In genomic region chr13:93079294-93079693, GRCh38 we compare ENCODE assay signal across 18 cellular contexts.
DNase-seq lines count a peak whose midpoint lies in the region; ATAC-seq and TF ChIP-seq lines count a peak whose summit lies in the region.
"Had no signal": no experiment of that assay in that cellular context is flagged by ENCODE, and none has a peak within 500 bp of the region (broad histone marks: within the 10 kb centered on the region; RNA-seq: fewer than 3 reads in every experiment).

No MANE protein-coding gene starts in this region.

- CTCF ChIA-PET in activated CD4-positive, alpha-beta T cell treated with anti-CD3 and anti-CD28 coated beads, Interleukin-2, amount 10 ng/mL, durations not matched to agents 7 days and 5 days (lab: Charles Lee) = interaction anchor here (0.6 kb wide), 1 partner anchor 12 kb away, joined by 3 read pairs; no protein-coding TSS in a partner anchor

- H3K27ac ChIP-seq in VCaP = peak overlapping the region; percentile 45; the same call in 1 of the 2 replicates
- H3K27ac ChIP-seq: BLaER1 treated with 17β-estradiol and CSF1 and Interleukin-3, amounts not matched to agents 10 nM and 100 nM; transverse colon had no signal

- no peaks in the 10 kb centered on the region for H3K9me3 Mint-ChIP-seq in activated CD4-positive, alpha-beta T cell treated with anti-CD3 and anti-CD28 coated beads, Interleukin-2, amount 10 ng/mL, durations not matched to agents 7 days and 5 days
- H3K9me3 Mint-ChIP-seq: activated T-helper 17 cell treated with anti-CD3 and anti-CD28 coated beads, Interleukin-2, amount 50 U/mL, for 72 hours; T-helper 2 cell treated with Interferon-gamma antibody and Interleukin-4, amounts not matched to agents 5 μg/mL and 100 μg/mL, for 36 hours had no signal

- H3K27me3 Mint-ChIP-seq in activated CD4-positive, alpha-beta T cell treated with anti-CD3 and anti-CD28 coated beads, Interleukin-2, amount 10 ng/mL, durations not matched to agents 7 days and 5 days = no peaks in the 10 kb centered on the region
- H3K27me3 Mint-ChIP-seq: activated T-helper 17 cell treated with anti-CD3 and anti-CD28 coated beads, Interleukin-2, amount 50 U/mL, for 72 hours; progenitor cell of endocrine pancreas had no signal

- no peak overlapping the region for H3K4me3 Mint-ChIP-seq in activated CD4-positive, alpha-beta T cell treated with anti-CD3 and anti-CD28 coated beads, Interleukin-2, amount 10 ng/mL, durations not matched to agents 7 days and 5 days
- H3K4me3 Mint-ChIP-seq: activated T-helper 17 cell treated with anti-CD3 and anti-CD28 coated beads, Interleukin-2, amount 50 U/mL, for 72 hours; T-helper 2 cell treated with Interferon-gamma antibody and Interleukin-4, amounts not matched to agents 5 μg/mL and 100 μg/mL, for 36 hours had no signal

- no peak overlapping the region for H3K27ac Mint-ChIP-seq in activated CD4-positive, alpha-beta T cell treated with anti-CD3 and anti-CD28 coated beads, Interleukin-2, amount 10 ng/mL, durations not matched to agents 7 days and 5 days
- H3K27ac Mint-ChIP-seq: activated T-helper 17 cell treated with anti-CD3 and anti-CD28 coated beads, Interleukin-2, amount 50 U/mL, for 72 hours; progenitor cell of endocrine pancreas; T-helper 2 cell treated with Interferon-gamma antibody and Interleukin-4, amounts not matched to agents 5 μg/mL and 100 μg/mL, for 36 hours had no signal

- H3K36me3 Mint-ChIP-seq in activated CD4-positive, alpha-beta T cell treated with anti-CD3 and anti-CD28 coated beads, Interleukin-2, amount 10 ng/mL, durations not matched to agents 7 days and 5 days (ENCODE audit: low read depth) = no peaks in the 10 kb centered on the region

- peak; percentile 3 for DNase-seq in EL
- DNase-seq in NCI-H1105 (lab: John Stamatoyannopoulos, UW) = peak; percentile 11
- peak; percentile 0 to 42 for DNase-seq in foreskin fibroblast
- DNase-seq in HPDE6-E6E7 (ENCODE audit: extremely low spot score) = no peak
- no peak for DNase-seq in activated CD4-positive, alpha-beta T cell treated with anti-CD3 and anti-CD28 coated beads, Interleukin-2, amount 10 ng/mL, durations not matched to agents 7 days and 5 days
- DNase-seq: activated CD4-positive, alpha-beta T cell treated with anti-CD3 and anti-CD28 coated beads, Interleukin-2, amount 50 U/mL, for 4 hours; aorta; kidney; NCI-H524; transverse colon had no signal

- ATAC-seq in HG03196 (IDR thresholded peaks at IDR 0.05; ENCODE audit: unreplicated experiment) (no peak), GM21723 (IDR thresholded peaks at IDR 0.05; ENCODE audit: unreplicated experiment) (no peak)
- ATAC-seq: activated T-helper 17 cell treated with anti-CD3 and anti-CD28 coated beads, Interleukin-2, amount 50 U/mL, for 72 hours; GM12878 had no signal

- H3K4me3 ChIP-seq in foreskin fibroblast (ENCODE audit: low read depth in 1 of 2, low read length in 2 of 2) = no peak overlapping the region
- H3K4me3 ChIP-seq: BLaER1 treated with 17β-estradiol and CSF1 and Interleukin-3, amounts not matched to agents 10 nM and 100 nM; GM12878; transverse colon had no signal

- POLR2A ChIA-PET in activated CD4-positive, alpha-beta T cell treated with anti-CD3 and anti-CD28 coated beads, Interleukin-2, amount 10 ng/mL, durations not matched to agents 7 days and 5 days (lab: Charles Lee) = no interaction called here

- no peaks in the 10 kb centered on the region for H3K4me1 Mint-ChIP-seq in activated CD4-positive, alpha-beta T cell treated with anti-CD3 and anti-CD28 coated beads, Interleukin-2, amount 10 ng/mL, durations not matched to agents 7 days and 5 days
- H3K4me1 Mint-ChIP-seq: activated T-helper 17 cell treated with anti-CD3 and anti-CD28 coated beads, Interleukin-2, amount 50 U/mL, for 72 hours had no signal

- TF ChIP-seq CTCF in VCaP (conservative IDR thresholded peaks at IDR 0.05) = no peak
- TF ChIP-seq CTCF in foreskin fibroblast (IDR thresholded peaks at IDR 0.05; ENCODE audit: low read depth, low read length) = no peak

Comparison
In these comparisons a context has a peak if more than half of its experiments do, and no peak if none do; other contexts are left out.
1. DNase-seq: peak in EL (single experiment), NCI-H1105 (single experiment) and foreskin fibroblast (2 of 2); none in HPDE6-E6E7 (single experiment) and activated CD4-positive, alpha-beta T cell treated with anti-CD3 and anti-CD28 coated beads, Interleukin-2, amount 10 ng/mL, durations not matched to agents 7 days and 5 days (single experiment).